23 cellular contexts compared by ENCODE assay signal in genomic region chr12:52739963-52740362, GRCh38. TPM values are rescaled to one million over a fixed set of nuclear protein-coding genes. Genes with fewer than 3 reads are reported as not detected.
"Had no signal": no experiment of that assay in that cellular context is flagged by ENCODE, and none has a peak within 500 bp of the region (broad histone marks: within the 10 kb centered on the region; RNA-seq: fewer than 3 reads in every experiment).

No MANE protein-coding gene starts in this region.

- H3K4me3 Mint-ChIP-seq: activated CD4-positive, alpha-beta T cell treated with anti-CD3 and anti-CD28 coated beads, Interleukin-2, amount 10 ng/mL, durations not matched to agents 24 days and 14 days; activated naive CD8-positive, alpha-beta T cell treated with anti-CD3 and anti-CD28 coated beads for 36 hours; brain; central memory CD8-positive, alpha-beta T cell; memory B cell; naive thymus-derived CD4-positive, alpha-beta T cell; stimulated activated effector memory CD8-positive, alpha-beta T cell treated with anti-CD3 and anti-CD28 coated beads, Interleukin-12 subunit alpha, Interleukin-12 subunit beta, amount 100 ng/mL, for 72 hours; WTC11 had no signal

- H3K4me3 ChIP-seq: coronary artery, esophagus squamous epithelium, left lung, mucosa of descending colon, pancreas, thoracic aorta had no signal

- H3K27ac ChIP-seq: coronary artery, esophagus squamous epithelium, left lung, pancreas, thoracic aorta had no signal

- H3K4me1 ChIP-seq: esophagus squamous epithelium, left lung, pancreas had no signal

- ATAC-seq: left lung; mucosa of descending colon; naive thymus-derived CD4-positive, alpha-beta T cell; stimulated activated effector memory CD8-positive, alpha-beta T cell treated with anti-CD3 and anti-CD28 coated beads, Interleukin-12 subunit alpha, Interleukin-12 subunit beta, amount 100 ng/mL, for 72 hours; WTC11 had no signal

- H3K27me3 ChIP-seq: pancreas had no signal

- H3K9me3 Mint-ChIP-seq: activated CD4-positive, alpha-beta T cell treated with anti-CD3 and anti-CD28 coated beads, Interleukin-2, amount 10 ng/mL, durations not matched to agents 24 days and 14 days; activated naive CD8-positive, alpha-beta T cell treated with anti-CD3 and anti-CD28 coated beads for 36 hours; brain; central memory CD8-positive, alpha-beta T cell; memory B cell; stimulated activated effector memory CD8-positive, alpha-beta T cell treated with anti-CD3 and anti-CD28 coated beads, Interleukin-12 subunit alpha, Interleukin-12 subunit beta, amount 100 ng/mL, for 72 hours; WTC11 had no signal

- FAIRE-seq: kidney, pancreas, TTC549 had no signal

- H3K36me3 Mint-ChIP-seq: activated naive CD8-positive, alpha-beta T cell treated with anti-CD3 and anti-CD28 coated beads for 36 hours; brain; memory B cell; naive thymus-derived CD4-positive, alpha-beta T cell; stimulated activated effector memory CD8-positive, alpha-beta T cell treated with anti-CD3 and anti-CD28 coated beads, Interleukin-12 subunit alpha, Interleukin-12 subunit beta, amount 100 ng/mL, for 72 hours; WTC11 had no signal

- H3K4me1 Mint-ChIP-seq: activated CD4-positive, alpha-beta T cell treated with anti-CD3 and anti-CD28 coated beads, Interleukin-2, amount 10 ng/mL, durations not matched to agents 24 days and 14 days; activated naive CD8-positive, alpha-beta T cell treated with anti-CD3 and anti-CD28 coated beads for 36 hours; brain; central memory CD8-positive, alpha-beta T cell; memory B cell; stimulated activated effector memory CD8-positive, alpha-beta T cell treated with anti-CD3 and anti-CD28 coated beads, Interleukin-12 subunit alpha, Interleukin-12 subunit beta, amount 100 ng/mL, for 72 hours; WTC11 had no signal

- H3K9me3 ChIP-seq: esophagus squamous epithelium, left lung, mucosa of descending colon, pancreas, thoracic aorta had no signal

- H3K27ac Mint-ChIP-seq: activated CD4-positive, alpha-beta T cell treated with anti-CD3 and anti-CD28 coated beads, Interleukin-2, amount 10 ng/mL, durations not matched to agents 24 days and 14 days; activated naive CD8-positive, alpha-beta T cell treated with anti-CD3 and anti-CD28 coated beads for 36 hours; brain; memory B cell; naive thymus-derived CD4-positive, alpha-beta T cell; stimulated activated effector memory CD8-positive, alpha-beta T cell treated with anti-CD3 and anti-CD28 coated beads, Interleukin-12 subunit alpha, Interleukin-12 subunit beta, amount 100 ng/mL, for 72 hours; WTC11 had no signal

- H3K36me3 ChIP-seq: esophagus squamous epithelium, left lung, pancreas, thoracic aorta had no signal

- DNase-seq: activated CD4-positive, alpha-beta T cell treated with anti-CD3 and anti-CD28 coated beads, Interleukin-2, amount 10 ng/mL, durations not matched to agents 24 days and 14 days; activated gamma-delta T cell treated with Interleukin-2 at 50 U/mL for 16 hours; activated naive CD8-positive, alpha-beta T cell treated with anti-CD3 and anti-CD28 coated beads for 36 hours; amygdala; effector CD4-positive, alpha-beta T cell; esophagus squamous epithelium; glutamatergic neuron; hypothalamus; kidney; left lung; mucosa of descending colon; naive thymus-derived CD4-positive, alpha-beta T cell had no signal

RNA-seq across cellular contexts. Expression of gene KRT77, which starts 36.6 kb away (rescaled TPM):
- total RNA-seq: activated CD4-positive, alpha-beta T cell treated with anti-CD3 and anti-CD28 coated beads, Interleukin-2, amount 10 ng/mL, durations not matched to agents 24 days and 14 days; activated naive CD8-positive, alpha-beta T cell treated with anti-CD3 and anti-CD28 coated beads for 36 hours; esophagus squamous epithelium; fibroblast of villous mesenchyme; kidney; left lung; mucosa of descending colon; pancreas; ureter; WTC11 had no signal

RNA-seq across cellular contexts. Expression of gene KRT76, which starts 37.2 kb away (rescaled TPM):
- total RNA-seq: activated CD4-positive, alpha-beta T cell treated with anti-CD3 and anti-CD28 coated beads, Interleukin-2, amount 10 ng/mL, durations not matched to agents 24 days and 14 days; activated naive CD8-positive, alpha-beta T cell treated with anti-CD3 and anti-CD28 coated beads for 36 hours; esophagus squamous epithelium; fibroblast of villous mesenchyme; kidney; left lung; mucosa of descending colon; naive thymus-derived CD4-positive, alpha-beta T cell; pancreas; thoracic aorta; ureter; WTC11 had no signal

RNA-seq across cellular contexts. Expression of gene KRT3, which starts 56.0 kb away (rescaled TPM):
- total RNA-seq: activated naive CD8-positive, alpha-beta T cell treated with anti-CD3 and anti-CD28 coated beads for 36 hours; fibroblast of villous mesenchyme; kidney; left lung; mucosa of descending colon; naive thymus-derived CD4-positive, alpha-beta T cell; pancreas; thoracic aorta; ureter; WTC11 had no signal

RNA-seq across cellular contexts. Expression of gene KRT1, which starts 59.8 kb away (rescaled TPM):
- total RNA-seq: activated CD4-positive, alpha-beta T cell treated with anti-CD3 and anti-CD28 coated beads, Interleukin-2, amount 10 ng/mL, durations not matched to agents 24 days and 14 days; activated naive CD8-positive, alpha-beta T cell treated with anti-CD3 and anti-CD28 coated beads for 36 hours; fibroblast of villous mesenchyme; kidney; ureter; WTC11 had no signal
